Comparison of ENCODE assay signal across 1 cellular context in the genomic region with DNA sequence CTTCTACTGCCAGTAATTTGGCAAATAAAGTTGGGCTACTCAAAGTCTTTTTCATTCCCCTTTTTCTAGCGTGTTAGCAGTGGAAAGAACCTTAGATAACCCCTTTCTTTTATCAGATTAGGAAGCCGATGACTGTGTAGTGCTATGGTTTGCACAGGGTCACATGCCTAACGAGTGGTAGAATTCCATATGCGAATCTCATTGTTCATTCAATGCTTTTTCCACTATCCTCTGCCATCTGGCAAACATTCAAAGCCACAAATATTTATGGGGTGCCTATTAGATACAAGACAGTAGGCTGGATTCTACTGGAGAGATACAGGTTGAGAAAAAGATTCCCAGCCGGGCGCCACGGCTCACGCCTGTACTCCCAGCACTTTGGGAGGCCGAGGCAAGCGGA.
TF ChIP-seq lines count a peak whose summit lies in the region.

No MANE protein-coding gene starts in this region.

TF ChIP-seq in K562, 482 proteins besides CTCF, POLR2A, EP300 and RAD21:
- TF ChIP-seq, protein P1, sequence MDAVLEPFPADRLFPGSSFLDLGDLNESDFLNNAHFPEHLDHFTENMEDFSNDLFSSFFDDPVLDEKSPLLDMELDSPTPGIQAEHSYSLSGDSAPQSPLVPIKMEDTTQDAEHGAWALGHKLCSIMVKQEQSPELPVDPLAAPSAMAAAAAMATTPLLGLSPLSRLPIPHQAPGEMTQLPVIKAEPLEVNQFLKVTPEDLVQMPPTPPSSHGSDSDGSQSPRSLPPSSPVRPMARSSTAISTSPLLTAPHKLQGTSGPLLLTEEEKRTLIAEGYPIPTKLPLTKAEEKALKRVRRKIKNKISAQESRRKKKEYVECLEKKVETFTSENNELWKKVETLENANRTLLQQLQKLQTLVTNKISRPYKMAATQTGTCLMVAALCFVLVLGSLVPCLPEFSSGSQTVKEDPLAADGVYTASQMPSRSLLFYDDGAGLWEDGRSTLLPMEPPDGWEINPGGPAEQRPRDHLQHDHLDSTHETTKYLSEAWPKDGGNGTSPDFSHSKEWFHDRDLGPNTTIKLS (IDR thresholded peaks at IDR 0.05; ENCODE audit: borderline replicate concordance, low read depth), result no peak
- TF ChIP-seq FOSL1 (tag; conservative IDR thresholded peaks at IDR 0.05) (0 out of 2 replicates have a peak, but pooled peaks have one; percentile 19), L3MBTL2 (IDR thresholded peaks at IDR 0.05) (peak; percentile 50; the same call in 1 of the 2 replicates), POLR2H (tag; IDR thresholded peaks at IDR 0.05; ENCODE audit: low read depth) (no peak), OTX1 (CRISPR knock-in tag; IDR thresholded peaks at IDR 0.05) (no peak), FOXJ2 (tag; IDR thresholded peaks at IDR 0.05) (peak; percentile 61; the same call in 1 of the 2 replicates), KDM4B (IDR thresholded peaks at IDR 0.05; ENCODE audit: borderline replicate concordance in 2 of 2, low read depth in 1 of 2) (no peak)
- TF ChIP-seq, protein P2, sequence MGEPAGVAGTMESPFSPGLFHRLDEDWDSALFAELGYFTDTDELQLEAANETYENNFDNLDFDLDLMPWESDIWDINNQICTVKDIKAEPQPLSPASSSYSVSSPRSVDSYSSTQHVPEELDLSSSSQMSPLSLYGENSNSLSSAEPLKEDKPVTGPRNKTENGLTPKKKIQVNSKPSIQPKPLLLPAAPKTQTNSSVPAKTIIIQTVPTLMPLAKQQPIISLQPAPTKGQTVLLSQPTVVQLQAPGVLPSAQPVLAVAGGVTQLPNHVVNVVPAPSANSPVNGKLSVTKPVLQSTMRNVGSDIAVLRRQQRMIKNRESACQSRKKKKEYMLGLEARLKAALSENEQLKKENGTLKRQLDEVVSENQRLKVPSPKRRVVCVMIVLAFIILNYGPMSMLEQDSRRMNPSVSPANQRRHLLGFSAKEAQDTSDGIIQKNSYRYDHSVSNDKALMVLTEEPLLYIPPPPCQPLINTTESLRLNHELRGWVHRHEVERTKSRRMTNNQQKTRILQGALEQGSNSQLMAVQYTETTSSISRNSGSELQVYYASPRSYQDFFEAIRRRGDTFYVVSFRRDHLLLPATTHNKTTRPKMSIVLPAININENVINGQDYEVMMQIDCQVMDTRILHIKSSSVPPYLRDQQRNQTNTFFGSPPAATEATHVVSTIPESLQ (CRISPR knock-in tag; IDR thresholded peaks at IDR 0.05), result no peak
- TF ChIP-seq, protein P3, sequence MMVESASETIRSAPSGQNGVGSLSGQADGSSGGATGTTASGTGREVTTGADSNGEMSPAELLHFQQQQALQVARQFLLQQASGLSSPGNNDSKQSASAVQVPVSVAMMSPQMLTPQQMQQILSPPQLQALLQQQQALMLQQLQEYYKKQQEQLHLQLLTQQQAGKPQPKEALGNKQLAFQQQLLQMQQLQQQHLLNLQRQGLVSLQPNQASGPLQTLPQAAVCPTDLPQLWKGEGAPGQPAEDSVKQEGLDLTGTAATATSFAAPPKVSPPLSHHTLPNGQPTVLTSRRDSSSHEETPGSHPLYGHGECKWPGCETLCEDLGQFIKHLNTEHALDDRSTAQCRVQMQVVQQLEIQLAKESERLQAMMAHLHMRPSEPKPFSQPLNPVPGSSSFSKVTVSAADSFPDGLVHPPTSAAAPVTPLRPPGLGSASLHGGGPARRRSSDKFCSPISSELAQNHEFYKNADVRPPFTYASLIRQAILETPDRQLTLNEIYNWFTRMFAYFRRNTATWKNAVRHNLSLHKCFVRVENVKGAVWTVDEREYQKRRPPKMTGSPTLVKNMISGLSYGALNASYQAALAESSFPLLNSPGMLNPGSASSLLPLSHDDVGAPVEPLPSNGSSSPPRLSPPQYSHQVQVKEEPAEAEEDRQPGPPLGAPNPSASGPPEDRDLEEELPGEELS (CRISPR knock-in tag; IDR thresholded peaks at IDR 0.05; ENCODE audit: borderline replicate concordance), result no peak
- TF ChIP-seq, protein P4, sequence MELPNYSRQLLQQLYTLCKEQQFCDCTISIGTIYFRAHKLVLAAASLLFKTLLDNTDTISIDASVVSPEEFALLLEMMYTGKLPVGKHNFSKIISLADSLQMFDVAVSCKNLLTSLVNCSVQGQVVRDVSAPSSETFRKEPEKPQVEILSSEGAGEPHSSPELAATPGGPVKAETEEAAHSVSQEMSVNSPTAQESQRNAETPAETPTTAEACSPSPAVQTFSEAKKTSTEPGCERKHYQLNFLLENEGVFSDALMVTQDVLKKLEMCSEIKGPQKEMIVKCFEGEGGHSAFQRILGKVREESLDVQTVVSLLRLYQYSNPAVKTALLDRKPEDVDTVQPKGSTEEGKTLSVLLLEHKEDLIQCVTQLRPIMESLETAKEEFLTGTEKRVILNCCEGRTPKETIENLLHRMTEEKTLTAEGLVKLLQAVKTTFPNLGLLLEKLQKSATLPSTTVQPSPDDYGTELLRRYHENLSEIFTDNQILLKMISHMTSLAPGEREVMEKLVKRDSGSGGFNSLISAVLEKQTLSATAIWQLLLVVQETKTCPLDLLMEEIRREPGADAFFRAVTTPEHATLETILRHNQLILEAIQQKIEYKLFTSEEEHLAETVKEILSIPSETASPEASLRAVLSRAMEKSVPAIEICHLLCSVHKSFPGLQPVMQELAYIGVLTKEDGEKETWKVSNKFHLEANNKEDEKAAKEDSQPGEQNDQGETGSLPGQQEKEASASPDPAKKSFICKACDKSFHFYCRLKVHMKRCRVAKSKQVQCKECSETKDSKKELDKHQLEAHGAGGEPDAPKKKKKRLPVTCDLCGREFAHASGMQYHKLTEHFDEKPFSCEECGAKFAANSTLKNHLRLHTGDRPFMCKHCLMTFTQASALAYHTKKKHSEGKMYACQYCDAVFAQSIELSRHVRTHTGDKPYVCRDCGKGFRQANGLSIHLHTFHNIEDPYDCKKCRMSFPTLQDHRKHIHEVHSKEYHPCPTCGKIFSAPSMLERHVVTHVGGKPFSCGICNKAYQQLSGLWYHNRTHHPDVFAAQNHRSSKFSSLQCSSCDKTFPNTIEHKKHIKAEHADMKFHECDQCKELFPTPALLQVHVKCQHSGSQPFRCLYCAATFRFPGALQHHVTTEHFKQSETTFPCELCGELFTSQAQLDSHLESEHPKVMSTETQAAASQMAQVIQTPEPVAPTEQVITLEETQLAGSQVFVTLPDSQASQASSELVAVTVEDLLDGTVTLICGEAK (IDR thresholded peaks at IDR 0.05), result peak; percentile 40; the same call in 1 of the 2 replicates
- TF ChIP-seq, protein P4 (CRISPR knock-in tag; IDR thresholded peaks at IDR 0.05), result no peak
